In the genomic region with DNA sequence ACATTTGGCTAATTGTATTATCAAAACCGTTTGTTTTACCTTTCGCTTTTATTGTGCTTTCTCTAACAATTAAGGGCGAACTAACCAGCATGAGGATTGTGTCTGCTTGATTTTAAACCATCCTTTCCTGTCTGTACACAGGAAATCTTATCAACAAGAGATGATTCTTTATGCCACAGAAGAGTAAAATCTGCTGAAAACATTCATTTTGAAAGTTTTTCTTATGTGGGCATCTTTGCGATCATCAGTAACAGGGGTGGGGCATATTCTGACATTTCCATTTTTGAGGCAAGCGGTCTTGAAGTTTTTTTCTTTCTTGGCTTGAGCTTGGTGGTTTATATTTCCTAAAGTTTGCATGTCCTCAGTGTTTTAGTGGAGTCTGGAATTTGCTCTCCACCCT, we compare ENCODE assay signal across 13 cellular contexts. TPM values are rescaled to one million over a fixed set of nuclear protein-coding genes. Genes with fewer than 3 reads are reported as not detected.
DNase-seq lines count a peak whose midpoint lies in the region; ATAC-seq, FAIRE-seq and TF ChIP-seq lines count a peak whose summit lies in the region.
"Had no signal": no experiment of that assay in that cellular context is flagged by ENCODE, and none has a peak within 500 bp of the region (broad histone marks: within the 10 kb centered on the region; RNA-seq: fewer than 3 reads in every experiment).

No MANE protein-coding gene starts in this region.

- no peak overlapping the region for H3K27ac ChIP-seq in OCI-LY3 (ENCODE audit: low read length)
- peak overlapping the region; percentile 0 for H3K27ac ChIP-seq in GM12878 (ENCODE audit: control insufficient read depth, insufficient read depth)
- no peak overlapping the region for H3K27ac ChIP-seq in body of pancreas
- H3K27ac ChIP-seq: parathyroid adenoma had no signal

- H3K36me3 ChIP-seq in OCI-LY3 (replicated peaks; ENCODE audit: low read depth, low read length) (peaks cover 32% of the 10 kb centered on the region), GM12878 (ENCODE audit: control insufficient read depth in 2 of 2, insufficient read depth in 2 of 2, low read length in 1 of 2) (peaks cover 2 to 18% of the 10 kb centered on the region in 2 experiments), body of pancreas (replicated peaks in 1 of 2; ENCODE audit: insufficient read depth in 1 of 2, low read depth in 2 of 2) (no peaks in the 10 kb centered on the region)

- no peaks in the 10 kb centered on the region for H3K9me3 Mint-ChIP-seq in activated CD8-positive, alpha-beta memory T cell treated with anti-CD3 and anti-CD28 coated beads, Interleukin-2, amount 10 ng/mL, durations not matched to agents 7 days and 5 days (ENCODE audit: low read depth)
- H3K9me3 Mint-ChIP-seq: brain, type B pancreatic cell had no signal

- H3K4me2 ChIP-seq in OCI-LY3 (ENCODE audit: low read length) (peak overlapping the region; percentile 71), GM12878 (ENCODE audit: control insufficient read depth, insufficient read depth) (peak overlapping the region; percentile 6)

- TF ChIP-seq POLR2A in GM12878 (IDR thresholded peaks at IDR 0.05; ENCODE audit: low read depth, low read length) = no peak
- no peak for TF ChIP-seq POLR2A in body of pancreas (IDR thresholded peaks at IDR 0.05)

- H2AFZ ChIP-seq in OCI-LY3 (ENCODE audit: low read depth, low read length) (no peak overlapping the region), GM12878 (ENCODE audit: control insufficient read depth, low read depth, low read length) (no peak overlapping the region)
- H2AFZ ChIP-seq: parathyroid adenoma had no signal

- H3K9ac ChIP-seq in OCI-LY3 (ENCODE audit: low read length) = no peak overlapping the region
- no peak overlapping the region; the same call in 1 of the 2 replicates for H3K9ac ChIP-seq in GM12878 (ENCODE audit: control insufficient read depth, insufficient read depth, low read length)
- H3K9ac ChIP-seq: parathyroid adenoma had no signal

- peaks cover 47% of the 10 kb centered on the region for H3K36me3 Mint-ChIP-seq in activated CD8-positive, alpha-beta memory T cell treated with anti-CD3 and anti-CD28 coated beads, Interleukin-2, amount 10 ng/mL, durations not matched to agents 7 days and 5 days

- in situ Hi-C loops in GM12878 (cut with MboI) = no loop called here

- H3K27ac Mint-ChIP-seq in activated CD8-positive, alpha-beta memory T cell treated with anti-CD3 and anti-CD28 coated beads, Interleukin-2, amount 10 ng/mL, durations not matched to agents 7 days and 5 days = peak overlapping the region; percentile 85
- H3K27ac Mint-ChIP-seq: brain, type B pancreatic cell had no signal

- SMC1A ChIA-PET in GM12878 (lab: Charles Lee; ENCODE audit: uncharacterized antibody, unreplicated experiment) = interaction anchor here (0.7 to 3.7 kb wide), 9 partner anchors 8 to 51 kb away, joined by 3 to 25 read pairs (median 9); no protein-coding TSS in a partner anchor

- peaks cover 96% of the 10 kb centered on the region for H3K79me2 ChIP-seq in OCI-LY3 (ENCODE audit: low read length)
- H3K79me2 ChIP-seq in GM12878 (ENCODE audit: control insufficient read depth, insufficient read depth, low read length) = peaks cover 84% of the 10 kb centered on the region
- H3K79me2 ChIP-seq: parathyroid adenoma had no signal

- no peaks in the 10 kb centered on the region for H3K9me3 ChIP-seq in OCI-LY3 (ENCODE audit: insufficient read depth, low read length)
- no peaks in the 10 kb centered on the region for H3K9me3 ChIP-seq in GM12878 (replicated peaks; ENCODE audit: control insufficient read depth, insufficient read depth, low read length)
- H3K9me3 ChIP-seq in body of pancreas = no peaks in the 10 kb centered on the region

- H3K4me3 Mint-ChIP-seq in activated CD8-positive, alpha-beta memory T cell treated with anti-CD3 and anti-CD28 coated beads, Interleukin-2, amount 10 ng/mL, durations not matched to agents 7 days and 5 days = peak overlapping the region; percentile 73
- H3K4me3 Mint-ChIP-seq: brain, type B pancreatic cell had no signal

- H3K4me1 ChIP-seq in OCI-LY3 (ENCODE audit: low read length) (peaks cover 71% of the 10 kb centered on the region), GM12878 (ENCODE audit: control insufficient read depth, insufficient read depth, low read length) (peaks cover 14% of the 10 kb centered on the region), body of pancreas (peaks cover 11% of the 10 kb centered on the region)
- H3K4me1 ChIP-seq: parathyroid adenoma had no signal

- no peak for TF ChIP-seq RAD21 in GM12878 (IDR thresholded peaks at IDR 0.05; ENCODE audit: insufficient read depth, low read depth, low read length)

- peak; percentile 58 for DNase-seq in activated CD8-positive, alpha-beta memory T cell treated with anti-CD3 and anti-CD28 coated beads, Interleukin-2, amount 10 ng/mL, durations not matched to agents 7 days and 5 days
- no peak for DNase-seq in activated CD8-positive, alpha-beta memory T cell treated with anti-CD3 and anti-CD28 coated beads, Interleukin-2, amount 50 U/mL, for 48 hours
- DNase-seq in GM12878 (ENCODE audit: low read depth, low spot score) (no peak), superior temporal gyrus (ENCODE audit: extremely low spot score) (no peak), body of pancreas (no peak), hypothalamus (lab: John Stamatoyannopoulos, UW) (no peak)
- no peak for DNase-seq in stimulated activated naive CD8-positive, alpha-beta T cell treated with anti-CD3 and anti-CD28 coated beads, Interleukin-15, Interleukin-2, amounts not matched to agents 100 U/mL and 50 U/mL, for 24 hours
- DNase-seq: left colon, NCI-H82 had no signal

- peaks cover 67% of the 10 kb centered on the region for H3K4me1 Mint-ChIP-seq in activated CD8-positive, alpha-beta memory T cell treated with anti-CD3 and anti-CD28 coated beads, Interleukin-2, amount 10 ng/mL, durations not matched to agents 7 days and 5 days

- RAD21 ChIA-PET in GM12878 (lab: Charles Lee; ENCODE audit: unreplicated experiment) = interaction anchor here (0.7 to 3.7 kb wide), 3 partner anchors 7 to 19 kb away, joined by 3 to 12 read pairs (median 4); no protein-coding TSS in a partner anchor

- FAIRE-seq in GM12878 (lab: Jason Lieb, UNC) = no peak

- WGBS in GM12878 (ENCODE audit: insufficient coverage, insufficient replicate concordance, low lambda C conversion rate, missing lambda C conversion rate) = 2% methylated on average over 5 of the region's 5 CpGs
- WGBS in body of pancreas, 2 donors = 79 to 85% methylated on average over 5 of the region's 5 CpGs

- H3K27me3 Mint-ChIP-seq in activated CD8-positive, alpha-beta memory T cell treated with anti-CD3 and anti-CD28 coated beads, Interleukin-2, amount 10 ng/mL, durations not matched to agents 7 days and 5 days = no peaks in the 10 kb centered on the region
- H3K27me3 Mint-ChIP-seq: type B pancreatic cell had no signal

- POLR2A ChIA-PET in GM12878 (lab: Charles Lee) = interaction anchor here (1.3 kb wide), 1 partner anchor 16 kb away, joined by 5 read pairs; no protein-coding TSS in a partner anchor

- H4K20me1 ChIP-seq in OCI-LY3 (ENCODE audit: insufficient read depth, low read length) = peaks cover 92% of the 10 kb centered on the region
- 0 out of 2 replicates have a peak, but pooled peaks cover 3% of the 10 kb centered on the region for H4K20me1 ChIP-seq in GM12878 (ENCODE audit: control insufficient read depth, insufficient read depth)

- CTCF ChIA-PET in activated CD8-positive, alpha-beta memory T cell treated with anti-CD3 and anti-CD28 coated beads, Interleukin-2, amount 10 ng/mL, durations not matched to agents 7 days and 5 days (lab: Charles Lee) = interaction anchor here (1.3 to 2.8 kb wide), 5 partner anchors 11 to 58 kb away, joined by 3 to 11 read pairs (median 4); partner anchors contain the start of gene NFKB1
- CTCF ChIA-PET in GM12878 (lab: Yijun Ruan, JAX) = interaction anchor here (1.7 to 1.9 kb wide), 2 partner anchors 8 to 19 kb away, joined by 5 to 7 read pairs; no protein-coding TSS in a partner anchor

- ATAC-seq in activated CD8-positive, alpha-beta memory T cell treated with anti-CD3 and anti-CD28 coated beads, Interleukin-2, amount 10 ng/mL, durations not matched to agents 7 days and 5 days = peak; percentile 86
- ATAC-seq in GM12878 = peak; percentile 31
- peak; percentile 76 for ATAC-seq in stimulated activated naive CD8-positive, alpha-beta T cell treated with anti-CD3 and anti-CD28 coated beads, Interleukin-15, Interleukin-2, amounts not matched to agents 100 U/mL and 50 U/mL, for 24 hours
- no peak for ATAC-seq in body of pancreas
- ATAC-seq: left colon had no signal

- TF ChIP-seq CTCF in OCI-LY3 (IDR thresholded peaks at IDR 0.05; ENCODE audit: low read depth, low read length) (no peak), GM12878 (IDR thresholded peaks at IDR 0.05 in 2 of 3, conservative IDR thresholded peaks at IDR 0.05 in 1 of 3; ENCODE audit: control insufficient read depth in 2 of 3, extremely low read depth in 1 of 3, insufficient read depth in 1 of 3, low read depth in 3 of 3, low read length in 3 of 3) (no peak), body of pancreas (IDR thresholded peaks at IDR 0.05) (no peak)

- H3K4me3 ChIP-seq in OCI-LY3 (ENCODE audit: low read length) (peak overlapping the region; percentile 33), GM12878 (peak overlapping the region; percentile 34; the same call in 1 of the 2 replicates), body of pancreas (no peak overlapping the region)

- no TSS peak for BruUV-seq in GM12878 (replicated peaks; lab: Mats Ljungman, UMichigan)

- intact Hi-C loops in GM12878 (cut with micrococcal nuclease; ENCODE audit: unreplicated experiment) = no loop called here
- intact Hi-C loops in body of pancreas (cut with DNase I) = no loop called here

- TF ChIP-seq EP300 in GM12878 (IDR thresholded peaks at IDR 0.05; ENCODE audit: borderline replicate concordance in 1 of 2, control insufficient read depth in 1 of 2, low read depth in 2 of 2, low read length in 2 of 2) = no peak

- H3K27me3 ChIP-seq in OCI-LY3 (ENCODE audit: low read depth, low read length) (no peaks in the 10 kb centered on the region), GM12878 (replicated peaks in 1 of 2; ENCODE audit: control insufficient read depth in 2 of 2, insufficient read depth in 2 of 2, low read length in 1 of 2) (no peaks in the 10 kb centered on the region), body of pancreas (no peaks in the 10 kb centered on the region)

RNA-seq across cellular contexts. Expression of gene NFKB1, which starts 26.5 kb away (rescaled TPM):
- total RNA-seq in activated CD8-positive, alpha-beta memory T cell treated with anti-CD3 and anti-CD28 coated beads, Interleukin-2, amount 10 ng/mL, durations not matched to agents 7 days and 5 days = 100 to 1,000 TPM in 1 of 2 experiments, 10 to 100 TPM in 1; 92.3 to 110 TPM
- 92.3 and 97.9 TPM in 2 replicates for total RNA-seq in GM12878 (2013; cell fraction: nucleolus; rRNA removed)
- total RNA-seq in GM12878 (2014; rRNA removed) (51.0 and 53.0 TPM in 2 replicates), GM12878 (2014; rRNA removed; fragmentation: Illumina TruSeq; extraction: Trizol) (67.4 and 68.6 TPM in 2 replicates), GM12878 (2021) (106 and 110 TPM in 2 replicates), body of pancreas (10 to 100 TPM; 14.5 to 20.5 TPM)
- polyA plus RNA-seq in GM12878 (2011; ENCODE audit: low read depth) = 43.4 TPM
- polyA plus RNA-seq in GM12878 (2011; rRNA removed) (67.0 and 69.7 TPM in 2 replicates), GM12878 (2014; fragmentation: Illumina TruSeq; extraction: Trizol) (82.1 and 85.3 TPM in 2 replicates), GM12878 (2014; fragmentation: Nextera tagmentation; extraction: Ambion mirVana) (10 to 100 TPM; 20.8 to 32.7 TPM), GM12878 (2014; rRNA removed) (61.6 and 62.3 TPM in 2 replicates), GM12878 (2016; fragmentation: Nextera tagmentation; extraction: Ambion mirVana) (1 to 10 TPM; 8.7 to 9.0 TPM)
- polyA plus RNA-seq in GM12878 (2011; cell fraction: cytosol; rRNA removed) = 66.5 and 76.6 TPM in 2 replicates
- polyA plus RNA-seq in GM12878 (2011; cell fraction: nucleus; rRNA removed) = 68.3 and 72.4 TPM in 2 replicates
- 46.4 and 59.8 TPM in 2 replicates for polyA plus RNA-seq in GM12878 (2012)
- 104 and 111 TPM in 2 replicates for polyA minus RNA-seq in GM12878 (2011; rRNA and poly(A)+ RNA removed)
- polyA minus RNA-seq in GM12878 (2011; cell fraction: cytosol; rRNA and poly(A)+ RNA removed) = 35.4 and 41.8 TPM in 2 replicates
- polyA minus RNA-seq in GM12878 (2011; cell fraction: nucleus; rRNA and poly(A)+ RNA removed) = 42.3 and 64.8 TPM in 2 replicates

Comparison
In these comparisons a context has a peak if more than half of its experiments do, and no peak if none do; other contexts are left out.
1. H3K4me3 ChIP-seq: peak in OCI-LY3 (single experiment) and GM12878 (single experiment); none in body of pancreas (0 of 2).